In the genomic region with DNA sequence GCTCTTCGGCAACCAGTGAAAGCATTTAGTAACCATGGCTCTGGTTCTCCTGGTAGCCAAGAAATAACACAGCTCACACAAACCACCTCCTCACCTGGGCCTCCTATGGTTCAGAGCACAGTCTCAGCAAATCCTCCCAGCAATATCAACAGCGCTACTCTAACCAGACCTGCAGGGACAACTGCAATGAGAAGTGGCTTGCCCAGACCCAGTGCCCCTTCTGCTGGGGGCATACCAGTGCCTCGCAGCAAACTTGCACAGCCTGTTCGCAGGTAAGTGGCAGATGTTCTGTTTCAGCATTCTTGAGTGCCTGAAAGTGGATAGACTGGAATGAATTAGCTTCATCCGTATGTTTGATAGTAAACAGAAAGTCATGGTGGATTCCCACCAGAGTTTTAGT, we compare ENCODE assay signal across 18 cellular contexts.
"Had no signal": no experiment of that assay in that cellular context is flagged by ENCODE, and none has a peak within 500 bp of the region (broad histone marks: within the 10 kb centered on the region; RNA-seq: fewer than 3 reads in every experiment).

No MANE protein-coding gene starts in this region.

- H3K27me3 Mint-ChIP-seq: activated naive CD8-positive, alpha-beta T cell treated with anti-CD3 and anti-CD28 coated beads, Interleukin-2, amount 50 U/mL, for 24 hours; naive thymus-derived CD4-positive, alpha-beta T cell had no signal

- DNase-seq: activated CD4-positive, CD25-positive, alpha-beta regulatory T cell treated with anti-CD3 and anti-CD28 coated beads, Interleukin-2, amount 50 U/mL, for 72 hours; activated naive CD4-positive, alpha-beta T cell treated with anti-CD3 and anti-CD28 coated beads for 36 hours; activated naive CD8-positive, alpha-beta T cell treated with anti-CD3 and anti-CD28 coated beads, Interleukin-2, amount 50 U/mL, for 24 hours; aorta; cerebellar nuclear complex; effector CD8-positive, alpha-beta T cell; head of caudate nucleus; left colon; mucosa of descending colon; naive thymus-derived CD4-positive, alpha-beta T cell; retina; stimulated activated CD4-positive, alpha-beta T cell treated with anti-CD3 and anti-CD28 coated beads, Interleukin-12 subunit alpha, Interleukin-12 subunit beta, amount 100 ng/mL, for 4 hours; stimulated activated CD4-positive, alpha-beta T cell treated with anti-CD3 and anti-CD28 coated beads, Interleukin-2, amount 100 ng/mL, for 24 hours; tibial artery had no signal

- H3K9me3 ChIP-seq: breast epithelium, mucosa of descending colon, neutrophil, tibial artery had no signal

- H3K9me3 Mint-ChIP-seq: activated naive CD4-positive, alpha-beta T cell treated with anti-CD3 and anti-CD28 coated beads for 36 hours; activated naive CD8-positive, alpha-beta T cell treated with anti-CD3 and anti-CD28 coated beads, Interleukin-2, amount 50 U/mL, for 24 hours; activated T-helper 1 cell treated with anti-CD3 and anti-CD28 coated beads, Interleukin-12 subunit alpha, Interleukin-12 subunit beta, Interleukin-2, Interleukin-4 antibody, amounts not matched to agents 30 ng/mL and 10 ng/mL and 1 ng/mL, durations not matched to agents 14 hours and 24 hours and 36 hours had no signal

- H3K4me3 Mint-ChIP-seq: activated naive CD4-positive, alpha-beta T cell treated with anti-CD3 and anti-CD28 coated beads for 36 hours; activated naive CD8-positive, alpha-beta T cell treated with anti-CD3 and anti-CD28 coated beads, Interleukin-2, amount 50 U/mL, for 24 hours; activated T-helper 1 cell treated with anti-CD3 and anti-CD28 coated beads, Interleukin-12 subunit alpha, Interleukin-12 subunit beta, Interleukin-2, Interleukin-4 antibody, amounts not matched to agents 30 ng/mL and 10 ng/mL and 1 ng/mL, durations not matched to agents 14 hours and 24 hours and 36 hours; naive thymus-derived CD4-positive, alpha-beta T cell had no signal

- ATAC-seq: activated naive CD8-positive, alpha-beta T cell treated with anti-CD3 and anti-CD28 coated beads, Interleukin-2, amount 50 U/mL, for 24 hours; left colon; mucosa of descending colon; naive thymus-derived CD4-positive, alpha-beta T cell had no signal

- H3K4me3 ChIP-seq: breast epithelium, mucosa of descending colon, tibial artery had no signal

- H3K27ac Mint-ChIP-seq: activated naive CD4-positive, alpha-beta T cell treated with anti-CD3 and anti-CD28 coated beads for 36 hours; activated naive CD8-positive, alpha-beta T cell treated with anti-CD3 and anti-CD28 coated beads, Interleukin-2, amount 50 U/mL, for 24 hours; activated T-helper 1 cell treated with anti-CD3 and anti-CD28 coated beads, Interleukin-12 subunit alpha, Interleukin-12 subunit beta, Interleukin-2, Interleukin-4 antibody, amounts not matched to agents 30 ng/mL and 10 ng/mL and 1 ng/mL, durations not matched to agents 14 hours and 24 hours and 36 hours had no signal

- H3K4me1 ChIP-seq: breast epithelium, tibial artery had no signal

- H3K27ac ChIP-seq: breast epithelium, neutrophil, tibial artery had no signal

- H3K27me3 ChIP-seq: breast epithelium, neutrophil, tibial artery had no signal

- H3K36me3 ChIP-seq: breast epithelium had no signal

- FAIRE-seq: frontal cortex had no signal
